ENCODE assay signal across 13 cellular contexts in the genomic region with DNA sequence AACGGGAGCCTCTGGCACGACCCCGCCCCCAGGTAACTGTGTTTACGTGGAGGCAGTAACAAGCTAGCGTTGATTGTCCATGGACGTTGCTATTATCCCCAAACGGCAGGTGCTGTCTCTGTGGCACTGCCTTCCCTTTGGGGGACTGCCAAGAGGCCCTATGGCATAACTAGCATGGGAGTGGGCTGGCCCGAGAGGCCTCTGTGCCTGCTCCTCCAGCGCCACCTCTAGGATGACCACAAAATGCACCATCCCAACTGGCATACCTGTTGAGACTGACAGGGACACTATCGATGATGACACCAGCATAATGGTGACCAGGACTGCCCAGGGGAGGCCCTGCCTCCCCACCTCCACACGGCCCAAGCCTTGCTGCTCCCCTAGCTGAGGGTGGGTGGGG. TPM values are rescaled to one million over a fixed set of nuclear protein-coding genes. Genes with fewer than 3 reads are reported as not detected.
DNase-seq lines count a peak whose midpoint lies in the region; ATAC-seq, FAIRE-seq and TF ChIP-seq lines count a peak whose summit lies in the region.
"Had no signal": no experiment of that assay in that cellular context is flagged by ENCODE, and none has a peak within 500 bp of the region (broad histone marks: within the 10 kb centered on the region; RNA-seq: fewer than 3 reads in every experiment).

No MANE protein-coding gene starts in this region.

- CTCF ChIA-PET in OCI-LY7 (lab: Charles Lee; ENCODE audit: unreplicated experiment): no interaction called here

- H4K20me1 ChIP-seq in OCI-LY7 (ENCODE audit: insufficient read depth, low read length): no peaks in the 10 kb centered on the region

- POLR2A ChIA-PET in OCI-LY7 (lab: Charles Lee): no interaction called here

- no peak for FAIRE-seq in D721Med (lab: Jason Lieb, UNC)
- FAIRE-seq: TTC549 had no signal

- peak; percentile 19 for TF ChIP-seq CTCF in D721Med (IDR thresholded peaks at IDR 0.05; ENCODE audit: insufficient read depth, missing control alignments)
- TF ChIP-seq CTCF in OCI-LY7 (conservative IDR thresholded peaks at IDR 0.05; ENCODE audit: low read length): 0 out of 2 replicates have a peak, but pooled peaks have one; percentile 18
- TF ChIP-seq CTCF in ascending aorta (IDR thresholded peaks at IDR 0.05): no peak
- TF ChIP-seq CTCF in foreskin fibroblast (IDR thresholded peaks at IDR 0.05; ENCODE audit: low read depth, low read length): no peak
- TF ChIP-seq CTCF in stomach (IDR thresholded peaks at IDR 0.05): no peak

- no peak for ATAC-seq in activated CD4-positive, CD25-positive, alpha-beta regulatory T cell treated with anti-CD3 and anti-CD28 coated beads, Interleukin-2, amount 50 U/mL, for 24 hours

- DNase-seq in D721Med (ENCODE audit: insufficient read length, low spot score): no peak
- DNase-seq in NCI-H1105 (lab: John Stamatoyannopoulos, UW): peak; percentile 98
- DNase-seq in OCI-LY7 (ENCODE audit: low spot score): no peak
- peak; percentile 49 for DNase-seq in iPS-NIHi11 (ENCODE audit: low spot score)
- no peak for DNase-seq in ascending aorta (ENCODE audit: low spot score in 2 of 2)
- no peak for DNase-seq in foreskin fibroblast
- DNase-seq in stomach: no peak

- 48 to 60% (median 53%) methylated on average over 7 to 11 of the region's 11 CpGs; no CpG with 5 or more reads in 1 of the 5 donors for WGBS in stomach, 5 donors

- no peaks in the 10 kb centered on the region for H3K79me2 ChIP-seq in OCI-LY7 (ENCODE audit: insufficient read depth, low read depth, low read length)

- intact Hi-C loops in OCI-LY7 (cut with micrococcal nuclease; ENCODE audit: unreplicated experiment) (no loop called here), ascending aorta (cut with DNase I) (no loop called here), stomach (cut with DNase I; ENCODE audit: low total_unique reads) (no loop called here)

- H3K4me2 ChIP-seq in OCI-LY7 (ENCODE audit: low read length): no peak overlapping the region

- no peak for TF ChIP-seq EP300 in stomach (IDR thresholded peaks at IDR 0.05)

- BruUV-seq in OCI-LY7 (replicated peaks; lab: Mats Ljungman, UMichigan): no TSS peak

- no peak for TF ChIP-seq POLR2A in stomach (IDR thresholded peaks at IDR 0.05)

- peaks cover 3% of the 10 kb centered on the region for H3K4me1 ChIP-seq in OCI-LY7 (ENCODE audit: insufficient read depth, low read length, poor library complexity, severe bottlenecking)
- H3K4me1 ChIP-seq in ascending aorta: no peaks in the 10 kb centered on the region
- H3K4me1 ChIP-seq in stomach: peaks cover 0 to 26% (median 15%) of the 10 kb centered on the region in 4 donors

- H3K36me3 ChIP-seq in OCI-LY7 (ENCODE audit: insufficient read depth, low read length): no peaks in the 10 kb centered on the region; the same call in 1 of the 2 replicates
- peaks cover 9 to 26% of the 10 kb centered on the region in 2 donors for H3K36me3 ChIP-seq in ascending aorta
- peaks cover 0 to 46% (median 33%) of the 10 kb centered on the region in 4 donors for H3K36me3 ChIP-seq in stomach

- no peak overlapping the region for H3K27ac ChIP-seq in OCI-LY7 (ENCODE audit: low read depth, low read length, poor library complexity, severe bottlenecking)
- H3K27ac ChIP-seq in ascending aorta: no peak overlapping the region
- no peak overlapping the region for H3K27ac ChIP-seq in stomach
- H3K27ac ChIP-seq: vagina had no signal

- H3K9me2 ChIP-seq in OCI-LY7 (ENCODE audit: insufficient read depth, low read length): no peaks in the 10 kb centered on the region

- no peak overlapping the region for H2AFZ ChIP-seq in OCI-LY7 (ENCODE audit: low read length)

- H3K27me3 ChIP-seq in ascending aorta (no peaks in the 10 kb centered on the region), stomach (peaks cover 0 to 17% (median 3%) of the 10 kb centered on the region in 3 donors)
- H3K27me3 ChIP-seq: vagina had no signal

- H3K4me3 ChIP-seq in OCI-LY7 (ENCODE audit: low read depth, low read length, poor library complexity, severe bottlenecking): no peak overlapping the region
- H3K4me3 ChIP-seq in ascending aorta: no peak overlapping the region
- H3K4me3 ChIP-seq in foreskin fibroblast (ENCODE audit: low read depth in 1 of 2, low read length in 2 of 2): no peak overlapping the region
- H3K4me3 ChIP-seq in stomach: no peak overlapping the region
- H3K4me3 ChIP-seq: vagina had no signal

- no peaks in the 10 kb centered on the region for H3K9me3 ChIP-seq in OCI-LY7 (ENCODE audit: low read length)
- no peaks in the 10 kb centered on the region for H3K9me3 ChIP-seq in ascending aorta
- H3K9me3 ChIP-seq in stomach: no peaks in the 10 kb centered on the region
- H3K9me3 ChIP-seq: vagina had no signal

RNA-seq across cellular contexts. Expression of a gene that starts 1.5 kb away (rescaled TPM):
- total RNA-seq in OCI-LY7 (2014; rRNA removed; shearing (Covaris generic)): not detected in 2 replicates
- total RNA-seq in OCI-LY7 (2022): not detected in 2 replicates
- 4.5 TPM for total RNA-seq in ascending aorta
- total RNA-seq in stomach: 1 to 10 TPM in 3 of 5 donors, not detected in 2; 1.1 to 3.6 (median 1.6) TPM
- 1 to 10 TPM in 1 of 3 donors, under 1 TPM in 2; 0.35 to 1.7 (median 0.46) TPM for polyA plus RNA-seq in stomach
- total RNA-seq: activated T-helper 2 cell treated with anti-CD3 and anti-CD28 coated beads, Interferon-gamma antibody, Interleukin-2, Interleukin-4, amounts not matched to agents 10 μg/mL and 5 μg/mL and 100 μg/mL, durations not matched to agents 14 hours and 24 hours and 36 hours; glomerular endothelial cell had no signal
- polyA plus RNA-seq: liver had no signal

RNA-seq across cellular contexts. Expression of a gene that starts 11.9 kb away (rescaled TPM):
- 52.5 and 53.2 TPM in 2 replicates for total RNA-seq in OCI-LY7 (2014; rRNA removed; shearing (Covaris generic))
- total RNA-seq in OCI-LY7 (2022) (47.5 and 51.8 TPM in 2 replicates), ascending aorta (351 TPM), stomach (100 to 1,000 TPM in 1 of 5 donors, 10 to 100 TPM in 4; 31.0 to 186 (median 54.0) TPM)
- 10 to 100 TPM; 52.3 to 57.7 (median 54.4) TPM for polyA plus RNA-seq in stomach

RNA-seq across cellular contexts. Expression of a gene that starts 12.1 kb away (rescaled TPM):
- total RNA-seq in OCI-LY7 (2014; rRNA removed; shearing (Covaris generic)): 121 and 165 TPM in 2 replicates
- total RNA-seq in OCI-LY7 (2022): 156 and 186 TPM in 2 replicates
- 331 TPM for total RNA-seq in ascending aorta
- 100 to 1,000 TPM in 3 of 5 donors, 10 to 100 TPM in 2; 13.9 to 186 (median 150) TPM for total RNA-seq in stomach
- 100 to 1,000 TPM; 554 to 717 (median 646) TPM for polyA plus RNA-seq in stomach

RNA-seq across cellular contexts. Expression of a gene that starts 18.3 kb away (rescaled TPM):
- total RNA-seq in OCI-LY7 (2014; rRNA removed; shearing (Covaris generic)): not detected in 2 replicates
- total RNA-seq in OCI-LY7 (2022): not detected in 2 replicates
- 99.1 TPM for total RNA-seq in ascending aorta
- total RNA-seq in stomach: 10 to 100 TPM in 3 of 5 donors, 1 to 10 TPM in 2; 1.8 to 49.2 (median 18.7) TPM
- polyA plus RNA-seq in stomach: 10 to 100 TPM in 1 of 3 donors, 1 to 10 TPM in 2; 5.2 to 11.9 (median 6.0) TPM

RNA-seq across cellular contexts. Expression of a gene that starts 48.0 kb away (rescaled TPM):
- not detected in 2 replicates for total RNA-seq in OCI-LY7 (2014; rRNA removed; shearing (Covaris generic))
- total RNA-seq in OCI-LY7 (2022) (not detected in 2 replicates), ascending aorta (23.2 TPM), stomach (10 to 100 TPM in 1 of 5 donors, 1 to 10 TPM in 4; 4.6 to 11.1 (median 6.7) TPM)
- polyA plus RNA-seq in stomach: 1 to 10 TPM; 2.1 to 5.5 (median 3.4) TPM

Comparison
In these comparisons a context has a peak if more than half of its experiments do, and no peak if none do; other contexts are left out.
1. DNase-seq: peak in NCI-H1105 (single experiment) and iPS-NIHi11 (single experiment); none in D721Med (single experiment), OCI-LY7 (single experiment), ascending aorta (0 of 2), foreskin fibroblast (0 of 2) and stomach (single experiment).
2. CTCF ChIP-seq: peak in D721Med (single experiment) and OCI-LY7 (single experiment); none in ascending aorta (0 of 3), foreskin fibroblast (single experiment) and stomach (0 of 7).